ENCODE assay signal across 1 cellular context in genomic region chr3:50261505-50261904, GRCh38.
TF ChIP-seq lines count a peak whose summit lies in the region.

No MANE protein-coding gene starts in this region.

TF ChIP-seq in HCT116, 20 proteins besides CTCF, POLR2A, EP300 and RAD21:
- no peak for TF ChIP-seq SRF (IDR thresholded peaks at IDR 0.05; ENCODE audit: low read depth)
